In genomic region chr2:45168731-45169338, GRCh38 we compare ENCODE assay signal across 8 cellular contexts.
A peak's percentile ranks its signal among the peaks of the same experiment; 100 is the strongest.
DNase-seq lines count a peak whose midpoint lies in the region; ATAC-seq and TF ChIP-seq lines count a peak whose summit lies in the region.

No MANE protein-coding gene starts in this region.

- peak overlapping the region; percentile 91 for H3K4me2 ChIP-seq in skeletal muscle satellite cell (ENCODE audit: low read length)

- DNase-seq in BE2C: peak; percentile 55
- DNase-seq in HL-60 (ENCODE audit: low read depth in 1 of 2, low spot score in 1 of 2): peak in 1 of 2 experiments; percentile 6
- DNase-seq in activated B cell treated with CpG ODN at 0.5 μM for 24 hours: no peak
- peak; percentile 32 to 47 for DNase-seq in cardiac muscle cell (ENCODE audit: low read depth in 1 of 2, low spot score in 1 of 2)
- DNase-seq in NCI-H1436 (lab: John Stamatoyannopoulos, UW): no peak
- no peak for DNase-seq in effector memory CD4-positive, alpha-beta T cell

- peak; percentile 28 for ATAC-seq in activated B cell treated with CpG ODN at 0.5 μM for 24 hours (ENCODE audit: low read depth)
- no peak for ATAC-seq in GM18868 (IDR thresholded peaks at IDR 0.05; ENCODE audit: unreplicated experiment)

- TF ChIP-seq CTCF in BE2C (IDR thresholded peaks at IDR 0.05; ENCODE audit: low read depth, low read length): no peak
- TF ChIP-seq CTCF in HL-60 (IDR thresholded peaks at IDR 0.05; ENCODE audit: insufficient read depth, low read length): no peak
- TF ChIP-seq CTCF in activated B cell treated with CpG ODN at 0.5 μM for 24 hours (IDR thresholded peaks at IDR 0.05): no peak
- no peak for TF ChIP-seq CTCF in cardiac muscle cell (IDR thresholded peaks at IDR 0.05; ENCODE audit: low read depth, low read length)

- H3K36me3 ChIP-seq in BE2C (no peaks in the 10 kb centered on the region), cardiac muscle cell (no peaks in the 10 kb centered on the region), skeletal muscle satellite cell (ENCODE audit: insufficient read depth, low read length) (no peaks in the 10 kb centered on the region)
- H3K36me3 ChIP-seq in effector memory CD4-positive, alpha-beta T cell (ENCODE audit: control insufficient read depth, insufficient read depth, low read length): no peaks in the 10 kb centered on the region

- CTCF ChIA-PET in activated B cell treated with CpG ODN at 0.5 μM for 24 hours (lab: Charles Lee): no interaction called here

- peaks cover 3% of the 10 kb centered on the region; the same call in 1 of the 2 replicates for H3K27me3 ChIP-seq in BE2C
- peaks cover 56% of the 10 kb centered on the region for H3K27me3 ChIP-seq in HL-60 (ENCODE audit: insufficient read depth, poor library complexity, severe bottlenecking)
- H3K27me3 ChIP-seq in cardiac muscle cell: peaks cover 99% of the 10 kb centered on the region
- no peaks in the 10 kb centered on the region for H3K27me3 ChIP-seq in skeletal muscle satellite cell (ENCODE audit: control insufficient read depth, insufficient read depth, low read length)
- H3K27me3 ChIP-seq in effector memory CD4-positive, alpha-beta T cell (replicated peaks; ENCODE audit: control insufficient read depth, insufficient read depth, low read length, poor library complexity, severe bottlenecking): peaks cover 17% of the 10 kb centered on the region

- H3K4me1 ChIP-seq in BE2C (peaks cover 8% of the 10 kb centered on the region), cardiac muscle cell (ENCODE audit: low read depth) (peaks cover 4% of the 10 kb centered on the region), skeletal muscle satellite cell (ENCODE audit: control insufficient read depth, insufficient read depth, low read length) (peaks cover 50% of the 10 kb centered on the region)
- H3K4me1 ChIP-seq in effector memory CD4-positive, alpha-beta T cell (ENCODE audit: control insufficient read depth, insufficient read depth, low read length, poor library complexity, severe bottlenecking): peaks cover 4% of the 10 kb centered on the region

- H3K4me3 ChIP-seq in BE2C (ENCODE audit: low read depth, low read length) (peak overlapping the region; percentile 77), HL-60 (replicated peaks; ENCODE audit: insufficient read depth, low read length) (peak overlapping the region; percentile 47), cardiac muscle cell (peak overlapping the region; percentile 41), skeletal muscle satellite cell (ENCODE audit: low read length) (peak overlapping the region; percentile 78)
- no peak overlapping the region for H3K4me3 ChIP-seq in effector memory CD4-positive, alpha-beta T cell (ENCODE audit: insufficient read depth, low read depth, low read length, poor library complexity, severe bottlenecking)

- peaks cover 12% of the 10 kb centered on the region for H3K4me1 Mint-ChIP-seq in activated B cell treated with CpG ODN at 0.5 μM for 24 hours

- peak overlapping the region; percentile 66 for H3K4me3 Mint-ChIP-seq in activated B cell treated with CpG ODN at 0.5 μM for 24 hours

- no peaks in the 10 kb centered on the region for H3K9me3 Mint-ChIP-seq in activated B cell treated with CpG ODN at 0.5 μM for 24 hours

- H3K27ac ChIP-seq in HL-60 (replicated peaks): no peak overlapping the region
- no peak overlapping the region for H3K27ac ChIP-seq in cardiac muscle cell
- H3K27ac ChIP-seq in effector memory CD4-positive, alpha-beta T cell (ENCODE audit: insufficient read depth, low read length, poor library complexity, severe bottlenecking): no peak overlapping the region

- H3K27me3 Mint-ChIP-seq in activated B cell treated with CpG ODN at 0.5 μM for 24 hours: peaks cover 56% of the 10 kb centered on the region

- POLR2A ChIA-PET in activated B cell treated with CpG ODN at 0.5 μM for 24 hours (lab: Charles Lee): interaction anchor here (0.6 kb wide), 1 partner anchor 198 kb away, joined by 3 read pairs; no protein-coding TSS in a partner anchor

- intact Hi-C loops in activated B cell treated with CpG ODN at 0.5 μM for 24 hours (cut with micrococcal nuclease): no loop called here

- H3K36me3 Mint-ChIP-seq in activated B cell treated with CpG ODN at 0.5 μM for 24 hours (ENCODE audit: low read depth): no peaks in the 10 kb centered on the region

- no peak overlapping the region for H3K27ac Mint-ChIP-seq in activated B cell treated with CpG ODN at 0.5 μM for 24 hours

- no peaks in the 10 kb centered on the region for H3K9me3 ChIP-seq in BE2C
- H3K9me3 ChIP-seq in cardiac muscle cell (ENCODE audit: low read depth): no peaks in the 10 kb centered on the region
- H3K9me3 ChIP-seq in skeletal muscle satellite cell (replicated peaks; ENCODE audit: low read length): no peaks in the 10 kb centered on the region
- H3K9me3 ChIP-seq in effector memory CD4-positive, alpha-beta T cell (ENCODE audit: control insufficient read depth, low read length): no peaks in the 10 kb centered on the region

- peak overlapping the region; percentile 98 for H3K9ac ChIP-seq in skeletal muscle satellite cell (ENCODE audit: low read depth, low read length)

Comparison
In these comparisons a context has a peak if more than half of its experiments do, and no peak if none do; other contexts are left out.
1. DNase-seq: peak in BE2C (single experiment) and cardiac muscle cell (2 of 2); none in activated B cell treated with CpG ODN at 0.5 μM for 24 hours (single experiment), NCI-H1436 (single experiment) and effector memory CD4-positive, alpha-beta T cell (0 of 3).